ENCODE assay signal across 22 cellular contexts in genomic region chr2:66185497-66186034, GRCh38.
"Had no signal": no experiment of that assay in that cellular context is flagged by ENCODE, and none has a peak within 500 bp of the region (broad histone marks: within the 10 kb centered on the region; RNA-seq: fewer than 3 reads in every experiment).

No MANE protein-coding gene starts in this region.

- H3K36me3 ChIP-seq: gastrocnemius medialis, neutrophil, pancreas, right lobe of liver, spleen, thoracic aorta, tibial nerve, upper lobe of left lung had no signal

- H3K27ac ChIP-seq: epithelial cell of prostate, gastrocnemius medialis, neutrophil, pancreas, right lobe of liver, spleen, thoracic aorta, tibial nerve, upper lobe of left lung had no signal

- H3K27ac Mint-ChIP-seq: naive thymus-derived CD8-positive, alpha-beta T cell; nephron progenitor cell; stimulated activated memory B cell treated with anti-CD40 and anti-IgM and Interleukin-4, amounts not matched to agents 10 μg/mL and 1 μg/mL and 100 μg/mL, for 72 hours had no signal

- H3K9me3 Mint-ChIP-seq: stimulated activated memory B cell treated with anti-CD40 and anti-IgM and Interleukin-4, amounts not matched to agents 10 μg/mL and 1 μg/mL and 100 μg/mL, for 72 hours had no signal

- H3K4me1 Mint-ChIP-seq: naive thymus-derived CD8-positive, alpha-beta T cell; stimulated activated memory B cell treated with anti-CD40 and anti-IgM and Interleukin-4, amounts not matched to agents 10 μg/mL and 1 μg/mL and 100 μg/mL, for 72 hours had no signal

- H3K4me3 ChIP-seq: gastrocnemius medialis, pancreas, right lobe of liver, spleen, thoracic aorta, tibial nerve, upper lobe of left lung had no signal

- H3K36me3 Mint-ChIP-seq: naive thymus-derived CD8-positive, alpha-beta T cell; stimulated activated memory B cell treated with anti-CD40 and anti-IgM and Interleukin-4, amounts not matched to agents 10 μg/mL and 1 μg/mL and 100 μg/mL, for 72 hours had no signal

- H3K4me1 ChIP-seq: gastrocnemius medialis, pancreas, right lobe of liver, spleen, tibial nerve, upper lobe of left lung had no signal

- H3K27me3 ChIP-seq: gastrocnemius medialis, neutrophil, pancreas, right lobe of liver, spleen, tibial nerve, upper lobe of left lung had no signal

- H3K27me3 Mint-ChIP-seq: stimulated activated memory B cell treated with anti-CD40 and anti-IgM and Interleukin-4, amounts not matched to agents 10 μg/mL and 1 μg/mL and 100 μg/mL, for 72 hours had no signal

- DNase-seq: caudate nucleus; cerebellar nuclear complex; cortex of kidney; effector CD4-positive, alpha-beta T cell; foreskin fibroblast; gastrocnemius medialis; head of caudate nucleus; kidney; nephron progenitor cell; pancreas; right lobe of liver; spleen; stimulated activated CD4-positive, alpha-beta T cell treated with anti-CD3 and anti-CD28 coated beads, Interleukin-4, amount 100 ng/mL, for 4 hours; stimulated activated naive CD8-positive, alpha-beta T cell treated with anti-CD3 and anti-CD28 coated beads, Interleukin-15, Interleukin-2, amounts not matched to agents 100 U/mL and 50 U/mL, for 24 hours; substantia nigra; upper lobe of left lung had no signal

- H3K9me3 ChIP-seq: gastrocnemius medialis, neutrophil, pancreas, right lobe of liver, thoracic aorta, tibial nerve, upper lobe of left lung had no signal

- FAIRE-seq: kidney, pancreas had no signal

- H3K4me3 Mint-ChIP-seq: naive thymus-derived CD8-positive, alpha-beta T cell; nephron progenitor cell; stimulated activated memory B cell treated with anti-CD40 and anti-IgM and Interleukin-4, amounts not matched to agents 10 μg/mL and 1 μg/mL and 100 μg/mL, for 72 hours had no signal
